ENCODE assay signal across 25 cellular contexts in the genomic region with DNA sequence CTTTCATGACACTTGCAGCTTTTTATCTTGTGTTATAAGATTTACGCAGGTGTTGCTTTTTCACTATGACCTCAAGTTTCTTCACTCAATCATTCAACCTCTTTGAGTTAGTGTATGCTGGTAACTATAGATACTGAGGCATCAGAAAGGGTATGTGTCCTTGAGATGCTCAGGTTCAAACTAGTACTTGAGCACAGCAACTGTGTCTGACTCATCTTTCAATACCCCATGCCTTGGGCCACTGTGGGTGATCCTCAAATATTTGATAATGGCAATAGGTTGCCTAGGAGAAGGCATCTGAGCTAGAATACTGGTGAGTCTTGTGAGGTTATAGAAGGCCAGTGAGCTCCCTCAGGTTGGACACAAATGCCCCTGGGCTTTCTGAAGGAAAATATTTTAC.
"Had no signal": no experiment of that assay in that cellular context is flagged by ENCODE, and none has a peak within 500 bp of the region (broad histone marks: within the 10 kb centered on the region; RNA-seq: fewer than 3 reads in every experiment).

No MANE protein-coding gene starts in this region.

- H2AFZ ChIP-seq: PC-9 had no signal

- H3K36me3 ChIP-seq: MG63, SJCRH30 had no signal

- H3K27me3 ChIP-seq: MG63 had no signal

- DNase-seq: Kasumi-1, KG1, MG63, NCI-H1048, NCI-H1092 treated with DMSO at 0.1 percent for 48 hours, NCI-H1436, NCI-H1694, NCI-H187 treated with DMSO at 0.1 percent for 48 hours, NCI-H2029 treated with DMSO at 0.1 percent for 48 hours, NCI-H2107, NCI-H2171, NCI-H226, NCI-H446 treated with DMSO at 0.1 percent for 48 hours, NCI-H510A, NCI-H524, NCI-H526, NCI-H774, PC-9, SHP77, SIG-M5, SJCRH30, T-cell had no signal

- H3K4me3 ChIP-seq: MG63, PC-9, SJCRH30, SK-N-MC had no signal

- H3K4me1 ChIP-seq: SJCRH30 had no signal

- H3K4me2 ChIP-seq: PC-9 had no signal

- H3K9me3 ChIP-seq: MG63, SJCRH30 had no signal

- FAIRE-seq: RCC 7860 had no signal

- H3K27ac ChIP-seq: PC-9, RWPE1, SJCRH30, SK-N-MC had no signal
